Comparison of ENCODE assay signal across 8 cellular contexts in the genomic region with DNA sequence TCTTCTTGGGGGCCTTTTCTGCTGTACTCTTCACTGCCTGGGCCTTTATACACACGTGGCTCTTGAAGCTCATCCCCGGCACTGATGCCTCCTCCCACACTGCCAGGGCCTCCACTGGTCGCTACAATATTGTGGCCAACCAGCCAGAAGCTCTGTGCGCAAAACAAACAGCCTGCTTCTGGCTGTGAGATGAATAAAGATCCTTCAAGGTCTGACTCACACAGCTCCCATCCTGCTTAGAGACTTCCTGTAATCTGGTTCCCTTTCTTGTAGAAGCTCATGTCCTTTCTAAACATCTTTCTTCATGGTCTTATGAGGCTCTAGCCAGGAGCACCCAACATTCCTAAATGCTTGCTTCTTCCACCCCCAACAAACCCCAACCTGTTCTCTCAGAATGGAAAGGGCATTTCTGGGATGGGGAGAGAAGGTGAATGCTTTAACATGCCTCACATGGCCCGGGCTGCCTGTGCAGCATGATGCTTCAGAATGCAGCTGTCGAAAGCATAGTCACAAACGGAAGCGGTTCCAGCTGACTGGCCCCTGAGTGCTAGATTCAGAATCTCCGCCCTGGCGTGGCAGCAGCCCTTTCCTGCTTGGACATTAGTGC. TPM values are rescaled to one million over a fixed set of nuclear protein-coding genes. Genes with fewer than 3 reads are reported as not detected.
DNase-seq lines count a peak whose midpoint lies in the region; ATAC-seq and TF ChIP-seq lines count a peak whose summit lies in the region.

No MANE protein-coding gene starts in this region.

- TF ChIP-seq CTCF in testis (IDR thresholded peaks at IDR 0.05): no peak

- DNase-seq in DMS153 (lab: John Stamatoyannopoulos, UW) (peak; percentile 61), SIG-M5 (lab: John Stamatoyannopoulos, UW) (peak; percentile 42), caudate nucleus (lab: John Stamatoyannopoulos, UW) (peak in 5 of 61 donors; percentile 12 to 28 (median 16)), mesendoderm (peak; percentile 35), testis (peak; percentile 53), DMS 273 (lab: John Stamatoyannopoulos, UW; ENCODE audit: unreplicated experiment) (no peak)

- H3K27ac ChIP-seq in caudate nucleus (ENCODE audit: low read depth, low read length): peak overlapping the region; percentile 30
- H3K27ac ChIP-seq in mesendoderm (ENCODE audit: low read depth, low read length): no peak overlapping the region
- peak overlapping the region in 1 of 2 donors; percentile 22 for H3K27ac ChIP-seq in testis

- intact Hi-C loops in testis (cut with DNase I; ENCODE audit: low total_unique reads): no loop called here

- H3K9ac ChIP-seq in mesendoderm (ENCODE audit: low read length): no peak overlapping the region

- no peak overlapping the region for H2AK5ac ChIP-seq in mesendoderm (ENCODE audit: low read length)

- no peak overlapping the region for H2BK15ac ChIP-seq in mesendoderm (replicated peaks; ENCODE audit: low read depth)

- H3K36me3 ChIP-seq in mesendoderm (ENCODE audit: control insufficient read depth, insufficient read depth, low read length): no peaks in the 10 kb centered on the region
- no peaks in the 10 kb centered on the region for H3K36me3 ChIP-seq in testis (ENCODE audit: low read depth, missing control alignments)

- H3K56ac ChIP-seq in mesendoderm (ENCODE audit: low read length): peak overlapping the region; percentile 11

- H2BK120ac ChIP-seq in mesendoderm (ENCODE audit: low read depth, low read length): no peak overlapping the region

- peaks cover 13% of the 10 kb centered on the region for H3K4me1 ChIP-seq in mesendoderm (ENCODE audit: control insufficient read depth, low read depth, low read length)
- peaks cover 33% of the 10 kb centered on the region for H3K4me1 ChIP-seq in testis

- H3K4ac ChIP-seq in mesendoderm (ENCODE audit: low read depth, low read length): no peak overlapping the region

- no peak overlapping the region for H3K23ac ChIP-seq in mesendoderm (ENCODE audit: low read length)

- no peak overlapping the region for H3K18ac ChIP-seq in mesendoderm (ENCODE audit: low read length)

- no peak overlapping the region for H3K4me2 ChIP-seq in mesendoderm (ENCODE audit: low read length)

- H3K9me3 ChIP-seq in testis: no peaks in the 10 kb centered on the region

- H3K4me3 ChIP-seq in mesendoderm (ENCODE audit: low read length) (no peak overlapping the region), testis (no peak overlapping the region)

- H3K79me2 ChIP-seq in mesendoderm (ENCODE audit: control insufficient read depth, insufficient read depth, low read length): peaks cover 1% of the 10 kb centered on the region

- H3K27me3 ChIP-seq in mesendoderm (ENCODE audit: insufficient read depth, low read length, poor library complexity): no peaks in the 10 kb centered on the region
- H3K27me3 ChIP-seq in testis: no peaks in the 10 kb centered on the region

- WGBS in mesendoderm (ENCODE audit: extremely low coverage, insufficient coverage, low lambda C conversion rate): no CpG with 5 or more reads among the region's 10 CpGs
- WGBS in testis, 2 donors: 49 to 61% methylated on average over 10 of the region's 10 CpGs

- H4K5ac ChIP-seq in mesendoderm (ENCODE audit: low read length): no peak overlapping the region

- H4K8ac ChIP-seq in mesendoderm (ENCODE audit: low read depth, low read length): no peak overlapping the region

- H2BK5ac ChIP-seq in mesendoderm (ENCODE audit: low read length): no peak overlapping the region

- H3K79me1 ChIP-seq in mesendoderm (ENCODE audit: low read length): peaks cover 6% of the 10 kb centered on the region

- ATAC-seq in HG03159 (IDR thresholded peaks at IDR 0.05; ENCODE audit: unreplicated experiment): peak; percentile 93

- TF ChIP-seq POLR2A in GM19193 (IDR thresholded peaks at IDR 0.05; ENCODE audit: extremely low read depth, insufficient read depth, insufficient read length): peak; percentile 75
- no peak for TF ChIP-seq POLR2A in testis (IDR thresholded peaks at IDR 0.05)

RNA-seq across cellular contexts. Expression of a gene that starts 24.6 kb away (rescaled TPM):
- polyA plus RNA-seq in mesendoderm (2013, experiment 1 of 2): 25.9 TPM
- 23.7 TPM for polyA plus RNA-seq in mesendoderm (2013, experiment 2 of 2)
- total RNA-seq in testis: 1 to 10 TPM; 6.3 TPM
- 10.6 TPM for polyA plus RNA-seq in testis (ENCODE audit: insufficient read depth, low read depth, low replicate concordance)
